20 cellular contexts compared by ENCODE assay signal in the genomic region with DNA sequence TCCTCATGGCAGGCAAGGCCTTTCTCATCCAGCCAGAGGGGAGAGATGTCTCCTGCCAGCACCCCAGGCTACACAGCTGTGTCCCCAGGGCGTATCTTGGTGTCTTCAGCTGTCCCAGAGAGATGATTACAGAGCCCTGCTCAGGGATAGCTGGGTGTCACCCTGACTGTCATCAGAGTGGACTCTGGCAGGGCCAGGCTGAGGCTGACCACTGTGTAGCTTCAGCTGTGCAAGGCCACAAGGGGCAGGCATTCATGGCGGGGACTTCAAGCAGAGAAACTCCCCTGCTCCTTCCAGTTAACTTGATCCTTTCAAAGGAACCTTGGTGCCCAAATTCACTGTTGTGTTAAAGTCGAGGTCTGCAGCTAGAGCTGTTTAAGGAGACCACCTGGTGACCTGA.
"Had no signal": no experiment of that assay in that cellular context is flagged by ENCODE, and none has a peak within 500 bp of the region (broad histone marks: within the 10 kb centered on the region; RNA-seq: fewer than 3 reads in every experiment).

No MANE protein-coding gene starts in this region.

- H3K4me1 ChIP-seq: psoas muscle, right lobe of liver had no signal

- H3K9me3 Mint-ChIP-seq: activated B cell treated with CpG ODN at 0.5 μM for 24 hours; activated CD8-positive, alpha-beta T cell treated with anti-CD3 and anti-CD28 coated beads for 36 hours; activated T-cell treated with anti-CD3 and anti-CD28 coated beads, Interleukin-2, amount 50 U/mL, for 72 hours; central memory CD8-positive, alpha-beta T cell; immature natural killer cell; nephron; stimulated activated naive CD8-positive, alpha-beta T cell treated with anti-CD3 and anti-CD28 coated beads, Interleukin-15, amount 100 ng/mL, for 72 hours had no signal

- H3K36me3 Mint-ChIP-seq: activated naive CD8-positive, alpha-beta T cell had no signal

- H3K27ac ChIP-seq: body of pancreas, psoas muscle, right lobe of liver had no signal

- H3K4me3 Mint-ChIP-seq: activated B cell treated with CpG ODN at 0.5 μM for 24 hours; activated CD8-positive, alpha-beta T cell treated with anti-CD3 and anti-CD28 coated beads for 36 hours; activated naive CD8-positive, alpha-beta T cell; activated T-cell treated with anti-CD3 and anti-CD28 coated beads, Interleukin-2, amount 50 U/mL, for 72 hours; central memory CD8-positive, alpha-beta T cell; immature natural killer cell; nephron; stimulated activated naive CD8-positive, alpha-beta T cell treated with anti-CD3 and anti-CD28 coated beads, Interleukin-15, amount 100 ng/mL, for 72 hours had no signal

- H3K27ac Mint-ChIP-seq: activated B cell treated with CpG ODN at 0.5 μM for 24 hours; activated CD8-positive, alpha-beta T cell treated with anti-CD3 and anti-CD28 coated beads for 36 hours; activated naive CD8-positive, alpha-beta T cell; activated T-cell treated with anti-CD3 and anti-CD28 coated beads, Interleukin-2, amount 50 U/mL, for 72 hours; nephron; stimulated activated naive CD8-positive, alpha-beta T cell treated with anti-CD3 and anti-CD28 coated beads, Interleukin-15, amount 100 ng/mL, for 72 hours had no signal

- H3K36me3 ChIP-seq: right lobe of liver had no signal

- H3K27me3 ChIP-seq: body of pancreas, right lobe of liver, spleen had no signal

- H3K9me3 ChIP-seq: body of pancreas, mucosa of descending colon, psoas muscle, right lobe of liver, spleen had no signal

- FAIRE-seq: TTC549 had no signal

- H3K27me3 Mint-ChIP-seq: activated B cell treated with CpG ODN at 0.5 μM for 24 hours; activated CD8-positive, alpha-beta T cell treated with anti-CD3 and anti-CD28 coated beads for 36 hours; activated naive CD8-positive, alpha-beta T cell; central memory CD8-positive, alpha-beta T cell; stimulated activated naive CD8-positive, alpha-beta T cell treated with anti-CD3 and anti-CD28 coated beads, Interleukin-15, amount 100 ng/mL, for 72 hours had no signal

- H3K4me3 ChIP-seq: body of pancreas, mucosa of descending colon, psoas muscle, right lobe of liver, spleen had no signal

- H3K4me1 Mint-ChIP-seq: immature natural killer cell; stimulated activated naive CD8-positive, alpha-beta T cell treated with anti-CD3 and anti-CD28 coated beads, Interleukin-15, amount 100 ng/mL, for 72 hours had no signal

- DNase-seq: activated B cell treated with CpG ODN at 0.5 μM for 24 hours; activated CD4-positive, alpha-beta T cell treated with anti-CD3 and anti-CD28 coated beads for 48 hours; activated CD8-positive, alpha-beta memory T cell treated with anti-CD3 and anti-CD28 coated beads, Interleukin-2, amount 50 U/mL, for 4 hours; activated CD8-positive, alpha-beta T cell treated with anti-CD3 and anti-CD28 coated beads for 36 hours; activated gamma-delta T cell treated with Interleukin-2 at 50 U/mL for 16 hours; activated T-cell treated with anti-CD3 and anti-CD28 coated beads, Interleukin-2, amount 50 U/mL, for 72 hours; amniotic stem cell; body of pancreas; effector CD8-positive, alpha-beta T cell; foreskin melanocyte; immature natural killer cell; spleen; stimulated activated naive CD8-positive, alpha-beta T cell treated with anti-CD3 and anti-CD28 coated beads, Interleukin-15, amount 100 ng/mL, for 72 hours had no signal
